Comparison of ENCODE assay signal across 26 cellular contexts in the genomic region with DNA sequence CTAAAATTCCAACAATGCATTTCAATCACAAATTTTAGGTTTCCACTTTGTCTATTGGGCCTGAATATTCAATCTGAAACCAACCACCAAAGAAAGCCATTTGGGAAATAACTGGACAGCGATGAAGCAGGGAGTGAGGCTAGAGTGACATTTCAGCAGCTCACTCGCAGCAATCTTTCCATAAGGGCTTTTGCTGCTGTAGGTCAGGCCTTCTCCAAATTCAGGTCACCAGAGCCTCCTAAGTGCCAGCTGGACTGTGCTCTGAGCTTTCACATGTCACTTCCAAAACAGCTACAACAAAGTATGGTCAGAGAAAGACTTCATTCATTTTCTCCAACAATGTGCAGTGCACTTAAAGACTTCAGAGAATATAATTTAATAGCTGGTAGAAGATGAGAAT.
"Had no signal": no experiment of that assay in that cellular context is flagged by ENCODE, and none has a peak within 500 bp of the region (broad histone marks: within the 10 kb centered on the region; RNA-seq: fewer than 3 reads in every experiment).

No MANE protein-coding gene starts in this region.

- H3K27me3 ChIP-seq: ovary, suprapubic skin, tibial artery, upper lobe of right lung had no signal

- H3K9me3 Mint-ChIP-seq: naive B cell; nephron progenitor cell; stimulated activated naive CD8-positive, alpha-beta T cell treated with anti-CD3 and anti-CD28 coated beads, Interleukin-15, Interleukin-2, amounts not matched to agents 100 ng/mL and 50 ng/mL, for 24 hours had no signal

- ATAC-seq: left colon; lower lobe of right lung; natural killer cell; sciatic nerve; stimulated activated effector memory CD8-positive, alpha-beta T cell treated with anti-CD3 and anti-CD28 coated beads, Interleukin-12 subunit alpha, Interleukin-12 subunit beta, amount 100 ng/mL, for 72 hours; upper lobe of right lung had no signal

- H3K36me3 ChIP-seq: lower lobe of right lung, ovary, suprapubic skin, thoracic aorta, tibial artery, upper lobe of right lung had no signal

- H3K4me1 ChIP-seq: lower lobe of right lung, suprapubic skin, tibial artery, upper lobe of right lung had no signal

- H3K4me3 Mint-ChIP-seq: immature natural killer cell; mesothelial cell of epicardium; naive B cell; natural killer cell; nephron progenitor cell; stimulated activated effector memory CD8-positive, alpha-beta T cell treated with anti-CD3 and anti-CD28 coated beads, Interleukin-12 subunit alpha, Interleukin-12 subunit beta, amount 100 ng/mL, for 72 hours; stimulated activated naive CD8-positive, alpha-beta T cell treated with anti-CD3 and anti-CD28 coated beads, Interleukin-15, Interleukin-2, amounts not matched to agents 100 ng/mL and 50 ng/mL, for 24 hours had no signal

- H3K9me3 ChIP-seq: lower lobe of right lung, ovary, suprapubic skin, thoracic aorta, tibial artery, upper lobe of right lung had no signal

- H3K27ac Mint-ChIP-seq: immature natural killer cell; mesothelial cell of epicardium; natural killer cell; nephron progenitor cell; progenitor cell of endocrine pancreas; stimulated activated effector memory CD8-positive, alpha-beta T cell treated with anti-CD3 and anti-CD28 coated beads, Interleukin-12 subunit alpha, Interleukin-12 subunit beta, amount 100 ng/mL, for 72 hours; stimulated activated naive CD8-positive, alpha-beta T cell treated with anti-CD3 and anti-CD28 coated beads, Interleukin-15, Interleukin-2, amounts not matched to agents 100 ng/mL and 50 ng/mL, for 24 hours had no signal

- H3K27me3 Mint-ChIP-seq: naive B cell; progenitor cell of endocrine pancreas; stimulated activated naive CD8-positive, alpha-beta T cell treated with anti-CD3 and anti-CD28 coated beads, Interleukin-15, Interleukin-2, amounts not matched to agents 100 ng/mL and 50 ng/mL, for 24 hours had no signal

- DNase-seq: head of caudate nucleus; hypothalamus; immature natural killer cell; kidney; left colon; lower lobe of right lung; mammary epithelial cell; mesendoderm; naive B cell; natural killer cell; nephron progenitor cell; ovary; right cardiac atrium; stimulated activated CD4-positive, alpha-beta T cell treated with anti-CD3 and anti-CD28 coated beads, Interleukin-4, amount 100 ng/mL, for 24 hours; stimulated activated naive CD4-positive, alpha-beta T cell; tibial artery; trophoblast cell; upper lobe of right lung had no signal

- H3K36me3 Mint-ChIP-seq: immature natural killer cell; mesothelial cell of epicardium; naive B cell; natural killer cell; stimulated activated effector memory CD8-positive, alpha-beta T cell treated with anti-CD3 and anti-CD28 coated beads, Interleukin-12 subunit alpha, Interleukin-12 subunit beta, amount 100 ng/mL, for 72 hours had no signal

- H3K27ac ChIP-seq: lower lobe of right lung, ovary, skin epidermis, suprapubic skin, thoracic aorta, tibial artery, upper lobe of right lung had no signal

- H3K4me3 ChIP-seq: lower lobe of right lung, ovary, skin epidermis, suprapubic skin, thoracic aorta, tibial artery, upper lobe of right lung had no signal

- H3K4me1 Mint-ChIP-seq: immature natural killer cell; mesothelial cell of epicardium; naive B cell; natural killer cell; nephron progenitor cell; stimulated activated effector memory CD8-positive, alpha-beta T cell treated with anti-CD3 and anti-CD28 coated beads, Interleukin-12 subunit alpha, Interleukin-12 subunit beta, amount 100 ng/mL, for 72 hours had no signal
